18 cellular contexts compared by ENCODE assay signal in the genomic region with DNA sequence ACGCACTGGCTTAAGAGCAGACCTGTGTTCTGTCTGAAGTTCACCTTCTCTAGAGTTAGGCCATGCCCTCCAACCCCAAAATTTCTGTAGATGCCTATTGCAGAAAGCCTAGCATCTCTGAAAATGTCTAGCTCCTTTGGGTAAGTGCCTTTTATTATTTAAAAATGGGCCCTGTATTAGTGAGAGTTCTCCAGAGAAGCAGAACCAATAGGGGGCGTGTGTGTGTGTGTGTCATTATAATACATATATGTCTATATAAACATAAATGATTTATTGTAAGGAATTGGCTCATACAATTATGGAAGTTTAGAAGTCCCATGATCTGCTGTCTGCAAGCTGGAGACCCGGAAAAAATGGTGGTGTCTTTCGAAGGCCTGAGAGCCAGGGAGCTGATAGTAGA.
A peak's percentile ranks its signal among the peaks of the same experiment; 100 is the strongest.
DNase-seq lines count a peak whose midpoint lies in the region; ATAC-seq and TF ChIP-seq lines count a peak whose summit lies in the region.
"Had no signal": no experiment of that assay in that cellular context is flagged by ENCODE, and none has a peak within 500 bp of the region (broad histone marks: within the 10 kb centered on the region; RNA-seq: fewer than 3 reads in every experiment).

No MANE protein-coding gene starts in this region.

- no peaks in the 10 kb centered on the region for H3K4me1 ChIP-seq in breast epithelium
- H3K4me1 ChIP-seq: ascending aorta had no signal

- H3K27me3 Mint-ChIP-seq in MCF 10A (ENCODE audit: insufficient read depth, unreplicated experiment) = no peaks in the 10 kb centered on the region

- H3K4me3 ChIP-seq in breast epithelium (no peak overlapping the region), NB4 (ENCODE audit: low read depth, low read length) (no peak overlapping the region), cardiac fibroblast (replicated peaks in 1 of 2; ENCODE audit: low read depth in 2 of 2, low read length in 2 of 2) (no peak overlapping the region)
- H3K4me3 ChIP-seq: ascending aorta, lung had no signal

- H3K27me3 ChIP-seq in breast epithelium = peaks cover 0 to 3% of the 10 kb centered on the region in 2 donors
- H3K27me3 ChIP-seq: ascending aorta had no signal

- TF ChIP-seq CTCF in MCF 10A (IDR thresholded peaks at IDR 0.05; ENCODE audit: unreplicated experiment) (peak; percentile 26), breast epithelium (IDR thresholded peaks at IDR 0.05) (no peak), NB4 (IDR thresholded peaks at IDR 0.05; ENCODE audit: low read depth, low read length) (peak; percentile 31), cardiac fibroblast (IDR thresholded peaks at IDR 0.05; ENCODE audit: low read depth, low read length) (peak; percentile 29)

- POLR2A ChIA-PET in MCF 10A (lab: Yijun Ruan, JAX) = no interaction called here

- no peak overlapping the region for H3K4me3 Mint-ChIP-seq in MCF 10A (ENCODE audit: unreplicated experiment)
- H3K4me3 Mint-ChIP-seq: naive thymus-derived CD8-positive, alpha-beta T cell; T-helper 1 cell treated with Interleukin-12 subunit alpha and Interleukin-12 subunit beta and Interleukin-4 antibody, amounts not matched to agents 30 μg/mL and 1 μg/mL, for 36 hours had no signal

- no peak for ATAC-seq in GM18868 (IDR thresholded peaks at IDR 0.05; ENCODE audit: unreplicated experiment)
- ATAC-seq: naive thymus-derived CD8-positive, alpha-beta T cell had no signal

- CTCF ChIA-PET in MCF 10A (lab: Yijun Ruan, JAX) = interaction anchor here (0.7 to 4.3 kb wide), 8 partner anchors 9 to 1629 kb away, joined by 3 to 41 read pairs (median 4); no protein-coding TSS in a partner anchor

- no peaks in the 10 kb centered on the region for H3K36me3 Mint-ChIP-seq in MCF 10A (ENCODE audit: insufficient read depth, unreplicated experiment)

- no peak for TF ChIP-seq POLR2A in breast epithelium (IDR thresholded peaks at IDR 0.05)
- TF ChIP-seq POLR2A in NB4 (IDR thresholded peaks at IDR 0.05; ENCODE audit: extremely low read depth, insufficient read length) = no peak

- H3K27ac ChIP-seq in breast epithelium = no peak overlapping the region
- H3K27ac ChIP-seq: ascending aorta, HL-60 had no signal

- H3K27ac Mint-ChIP-seq in MCF 10A (ENCODE audit: low read depth, unreplicated experiment) = no peak overlapping the region
- H3K27ac Mint-ChIP-seq: T-helper 1 cell treated with Interleukin-12 subunit alpha and Interleukin-12 subunit beta and Interleukin-4 antibody, amounts not matched to agents 30 μg/mL and 1 μg/mL, for 36 hours had no signal

- DNase-seq in MCF 10A (ENCODE audit: unreplicated experiment) (no peak), breast epithelium (ENCODE audit: low spot score in 2 of 2) (no peak), NB4 (ENCODE audit: low read depth) (peak; percentile 11), cardiac fibroblast (ENCODE audit: low read depth in 2 of 2) (peak in 1 of 2 donors; percentile 37), foreskin melanocyte (no peak), OCI-M2 (lab: John Stamatoyannopoulos, UW; ENCODE audit: unreplicated experiment) (no peak)
- no peak for DNase-seq in activated CD4-positive, alpha-beta T cell treated with anti-CD3 and anti-CD28 coated beads, Interleukin-2, amount 50 U/mL, for 48 hours
- DNase-seq: activated CD4-positive, CD25-positive, alpha-beta regulatory T cell treated with anti-CD3 and anti-CD28 coated beads, Interleukin-2, amount 50 U/mL, for 72 hours; activated CD8-positive, alpha-beta memory T cell treated with anti-CD3 and anti-CD28 coated beads, Interleukin-2, amount 50 U/mL, for 48 hours; KG1; naive thymus-derived CD8-positive, alpha-beta T cell; NCI-H1694 treated with DMSO at 0.1 percent for 48 hours; NCI-H446 treated with DMSO at 0.1 percent for 48 hours had no signal

- H3K4me1 Mint-ChIP-seq in MCF 10A (ENCODE audit: insufficient read depth, unreplicated experiment) = peaks cover 17% of the 10 kb centered on the region

- H3K36me3 ChIP-seq in breast epithelium = no peaks in the 10 kb centered on the region
- H3K36me3 ChIP-seq: ascending aorta had no signal

- H3K9me3 Mint-ChIP-seq in MCF 10A (ENCODE audit: unreplicated experiment) = no peaks in the 10 kb centered on the region
- H3K9me3 Mint-ChIP-seq: T-helper 1 cell treated with Interleukin-12 subunit alpha and Interleukin-12 subunit beta and Interleukin-4 antibody, amounts not matched to agents 30 μg/mL and 1 μg/mL, for 36 hours had no signal

- BruUV-seq in MCF 10A (replicated peaks; lab: Mats Ljungman, UMichigan) = no TSS peak

- intact Hi-C loops in MCF 10A (cut with micrococcal nuclease) = loop anchor here (5.0 kb wide), 1 partner anchor 204 kb away; no protein-coding TSS in a partner anchor
- intact Hi-C loops in breast epithelium (cut with DNase I; ENCODE audit: low total_unique reads) = no loop called here

- H3K9me3 ChIP-seq in breast epithelium = no peaks in the 10 kb centered on the region
- H3K9me3 ChIP-seq: ascending aorta had no signal

Comparison
In these comparisons a context has a peak if more than half of its experiments do, and no peak if none do; other contexts are left out.
1. CTCF ChIP-seq: peak in MCF 10A (single experiment), NB4 (single experiment) and cardiac fibroblast (single experiment); none in breast epithelium (0 of 3).